Comparison of ENCODE assay signal across 15 cellular contexts in genomic region chr4:66097271-66097670, GRCh38.
DNase-seq lines count a peak whose midpoint lies in the region; TF ChIP-seq lines count a peak whose summit lies in the region.
"Had no signal": no experiment of that assay in that cellular context is flagged by ENCODE, and none has a peak within 500 bp of the region (broad histone marks: within the 10 kb centered on the region; RNA-seq: fewer than 3 reads in every experiment).

No MANE protein-coding gene starts in this region.

- H3K27me3 ChIP-seq in testis: no peaks in the 10 kb centered on the region

- DNase-seq in NCI-H1436 (lab: John Stamatoyannopoulos, UW): peak; percentile 45
- DNase-seq in NCI-H1436 treated with DMSO at 0.1 percent for 48 hours (lab: John Stamatoyannopoulos, UW): no peak
- DNase-seq in LNCaP clone FGC (ENCODE audit: low read depth): peak; percentile 15
- peak; percentile 66 for DNase-seq in NCI-H345 (lab: John Stamatoyannopoulos, UW)
- peak; percentile 2 for DNase-seq in epithelial cell of esophagus (ENCODE audit: low read depth)
- DNase-seq in testis: no peak
- no peak for DNase-seq in NCI-H524 (lab: John Stamatoyannopoulos, UW)
- DNase-seq: CD4-positive, alpha-beta T cell; DND-41; IMR-90; NCI-H187; OCI-M1; RPMI8226; T-helper 1 cell; T-helper 9 cell had no signal

- no peaks in the 10 kb centered on the region for H3K36me3 ChIP-seq in testis (ENCODE audit: low read depth, missing control alignments)

- intact Hi-C loops in testis (cut with DNase I; ENCODE audit: low total_unique reads): no loop called here

- no peaks in the 10 kb centered on the region for H3K9me3 ChIP-seq in testis

- no peak overlapping the region for H3K27ac ChIP-seq in testis

- TF ChIP-seq CTCF in LNCaP clone FGC (IDR thresholded peaks at IDR 0.05; ENCODE audit: control insufficient read depth, extremely low read depth, insufficient read depth) (no peak), epithelial cell of esophagus (IDR thresholded peaks at IDR 0.05; ENCODE audit: insufficient read depth, low read depth, low read length, missing control alignments) (no peak), testis (IDR thresholded peaks at IDR 0.05) (no peak)

- H3K4me1 ChIP-seq in testis: no peaks in the 10 kb centered on the region

- no peak for TF ChIP-seq POLR2A in testis (IDR thresholded peaks at IDR 0.05)

- 90 to 92% methylated on average over 5 of the region's 5 CpGs for WGBS in testis, 2 donors

- no peak overlapping the region for H3K4me3 ChIP-seq in LNCaP clone FGC (ENCODE audit: low read depth, low read length)
- H3K4me3 ChIP-seq in epithelial cell of esophagus (ENCODE audit: low read length): no peak overlapping the region
- H3K4me3 ChIP-seq in testis: no peak overlapping the region

Comparison
In these comparisons a context has a peak if more than half of its experiments do, and no peak if none do; other contexts are left out.
1. DNase-seq: peak in NCI-H1436 (single experiment), LNCaP clone FGC (single experiment), NCI-H345 (single experiment) and epithelial cell of esophagus (single experiment); none in NCI-H1436 treated with DMSO at 0.1 percent for 48 hours (single experiment), testis (single experiment) and NCI-H524 (0 of 2).